In genomic region chr20:57301026-57301425, GRCh38 we compare ENCODE assay signal across 23 cellular contexts.
DNase-seq lines count a peak whose midpoint lies in the region; ATAC-seq, FAIRE-seq and TF ChIP-seq lines count a peak whose summit lies in the region.
"Had no signal": no experiment of that assay in that cellular context is flagged by ENCODE, and none has a peak within 500 bp of the region (broad histone marks: within the 10 kb centered on the region; RNA-seq: fewer than 3 reads in every experiment).

No MANE protein-coding gene starts in this region.

- no peaks in the 10 kb centered on the region for H3K36me3 ChIP-seq in OCI-LY1 (ENCODE audit: insufficient read depth, low read length)
- H3K36me3 ChIP-seq: BLaER1, MG63 had no signal

- H3K27ac ChIP-seq in OCI-LY1 (ENCODE audit: low read depth, low read length, poor library complexity, severe bottlenecking) = peak overlapping the region; percentile 51
- H3K27ac ChIP-seq: BLaER1, RWPE1, SK-N-MC had no signal

- H3K9ac ChIP-seq in OCI-LY1 (ENCODE audit: low read length) = no peak overlapping the region
- H3K9ac ChIP-seq: BLaER1 had no signal

- ATAC-seq in HG03139 (IDR thresholded peaks at IDR 0.05; ENCODE audit: unreplicated experiment) = no peak
- no peak for ATAC-seq in HG03342 (IDR thresholded peaks at IDR 0.05; ENCODE audit: unreplicated experiment)

- peak; percentile 74 for FAIRE-seq in HTR-8/SVneo (lab: Jason Lieb, UNC)
- FAIRE-seq: D721Med, G401.6 had no signal

- no peaks in the 10 kb centered on the region for H3K9me3 ChIP-seq in OCI-LY1 (ENCODE audit: low read length)
- H3K9me3 ChIP-seq: BLaER1, MG63 had no signal

- H3K4me1 ChIP-seq in OCI-LY1 (ENCODE audit: insufficient read depth, low read length, severe bottlenecking) = peaks cover 41% of the 10 kb centered on the region

- H3F3A ChIP-seq in OCI-LY1 (ENCODE audit: insufficient read depth, low read length) = no peaks in the 10 kb centered on the region

- no peak overlapping the region for H3K4me2 ChIP-seq in OCI-LY1 (ENCODE audit: low read length)
- H3K4me2 ChIP-seq: BLaER1 had no signal

- no peaks in the 10 kb centered on the region for H4K20me1 ChIP-seq in OCI-LY1 (ENCODE audit: insufficient read depth, low read length)
- H4K20me1 ChIP-seq: BLaER1 had no signal

- H3K9me2 ChIP-seq in OCI-LY1 (ENCODE audit: low read depth, low read length) = no peaks in the 10 kb centered on the region

- TF ChIP-seq CTCF in OCI-LY1 (IDR thresholded peaks at IDR 0.05; ENCODE audit: low read length) = no peak

- H3K27me3 ChIP-seq in OCI-LY1 (ENCODE audit: insufficient read depth, low read length) = no peaks in the 10 kb centered on the region
- H3K27me3 ChIP-seq: BLaER1 had no signal

- no peaks in the 10 kb centered on the region for H3K79me2 ChIP-seq in OCI-LY1 (ENCODE audit: insufficient read depth, low read length)

- no peak overlapping the region for H3K4me3 ChIP-seq in OCI-LY1 (ENCODE audit: low read depth, low read length, poor library complexity, severe bottlenecking)
- H3K4me3 ChIP-seq: BLaER1, MG63, SK-N-MC had no signal

- H2AFZ ChIP-seq in OCI-LY1 (ENCODE audit: low read length) = no peak overlapping the region

- DNase-seq in COLO668 (lab: John Stamatoyannopoulos, UW; ENCODE audit: unreplicated experiment) = peak; percentile 50
- no peak for DNase-seq in HTR-8/SVneo (ENCODE audit: insufficient read length, low spot score)
- peak; percentile 30 for DNase-seq in left kidney (ENCODE audit: low read depth, low spot score)
- DNase-seq in kidney tubule cell (ENCODE audit: low spot score) = no peak
- DNase-seq: CD4-positive, CD25-positive, alpha-beta regulatory T cell; H9; IMR-90; KG1; MG63; NCI-H1048; NCI-H1694; NCI-H2081 treated with DMSO at 0.1 percent for 48 hours; NCI-H510A; NCI-H774; SHP77 treated with DMSO at 0.1 percent for 48 hours had no signal

Comparison
In these comparisons a context has a peak if more than half of its experiments do, and no peak if none do; other contexts are left out.
1. DNase-seq: peak in COLO668 (single experiment) and left kidney (single experiment); none in HTR-8/SVneo (single experiment) and kidney tubule cell (single experiment).